In genomic region chr11:12611352-12611751, GRCh38 we compare ENCODE assay signal across 33 cellular contexts.
"Had no signal": no experiment of that assay in that cellular context is flagged by ENCODE, and none has a peak within 500 bp of the region (broad histone marks: within the 10 kb centered on the region; RNA-seq: fewer than 3 reads in every experiment).

No MANE protein-coding gene starts in this region.

- H3K4me1 ChIP-seq: adrenal gland, body of pancreas, breast epithelium had no signal

- H3K36me3 ChIP-seq: adrenal gland, brain microvascular endothelial cell, breast epithelium had no signal

- DNase-seq: activated B cell treated with CpG ODN at 0.5 μM for 24 hours; activated CD4-positive, alpha-beta memory T cell treated with anti-CD3 and anti-CD28 coated beads for 36 hours; activated CD4-positive, alpha-beta T cell treated with anti-CD3 and anti-CD28 coated beads for 4 hours; activated CD4-positive, alpha-beta T cell treated with anti-CD3 and anti-CD28 coated beads, Interleukin-2, amount 10 ng/mL, durations not matched to agents 24 days and 14 days; activated CD4-positive, alpha-beta T cell treated with anti-CD3 and anti-CD28 coated beads, Interleukin-2, amount 50 U/mL, for 1 hour; activated CD4-positive, alpha-beta T cell treated with anti-CD3 and anti-CD28 coated beads, Interleukin-2, amount 50 U/mL, for 4 hours; activated CD4-positive, CD25-positive, alpha-beta regulatory T cell treated with anti-CD3 and anti-CD28 coated beads, Interleukin-2, amount 50 U/mL, for 72 hours; activated CD8-positive, alpha-beta memory T cell treated with anti-CD3 and anti-CD28 coated beads, Interleukin-2, amount 50 U/mL, for 4 hours; activated CD8-positive, alpha-beta T cell treated with anti-CD3 and anti-CD28 coated beads for 36 hours; activated effector memory CD4-positive, alpha-beta T cell treated with anti-CD3 and anti-CD28 coated beads, Interleukin-2, amount 50 U/mL, for 16 hours; activated gamma-delta T cell treated with Interleukin-2 at 50 U/mL for 16 hours; activated naive CD4-positive, alpha-beta T cell; activated naive CD4-positive, alpha-beta T cell treated with anti-CD3 and anti-CD28 coated beads for 36 hours; activated naive CD4-positive, alpha-beta T cell treated with anti-CD3 and anti-CD28 coated beads, Interleukin-2, amount 50 U/mL, for 16 hours; activated naive CD8-positive, alpha-beta T cell treated with anti-CD3 and anti-CD28 coated beads for 36 hours; activated T-cell treated with anti-CD3 and anti-CD28 coated beads for 4 hours; activated T-cell treated with anti-CD3 and anti-CD28 coated beads, Interleukin-2, amount 50 U/mL, for 1 hour; activated T-cell treated with anti-CD3 and anti-CD28 coated beads, Interleukin-2, amount 50 U/mL, for 4 hours; activated T-cell treated with anti-CD3 and anti-CD28 coated beads, Interleukin-2, amount 50 U/mL, for 72 hours; adrenal gland; amniotic stem cell; aorta; body of pancreas; brain microvascular endothelial cell; central memory CD4-positive, alpha-beta T cell; T-helper 2 cell; T-helper 9 cell had no signal

- FAIRE-seq: astrocyte, TTC549 had no signal

- ATAC-seq: activated CD8-positive, alpha-beta T cell treated with anti-CD3 and anti-CD28 coated beads for 36 hours; activated naive CD4-positive, alpha-beta T cell treated with anti-CD3 and anti-CD28 coated beads, Interleukin-2, amount 50 U/mL, for 72 hours; activated T-cell treated with anti-CD3 and anti-CD28 coated beads, Interleukin-2, amount 50 U/mL, for 4 hours; activated T-cell treated with anti-CD3 and anti-CD28 coated beads, Interleukin-2, amount 50 U/mL, for 72 hours; activated T-helper 17 cell treated with anti-CD3 and anti-CD28 coated beads, Interleukin-2, amount 50 U/mL, for 72 hours; body of pancreas had no signal

- H3K4me3 ChIP-seq: adrenal gland, body of pancreas, breast epithelium had no signal

- H3K27me3 ChIP-seq: adrenal gland, body of pancreas, brain microvascular endothelial cell, breast epithelium had no signal

- H3K27ac ChIP-seq: adrenal gland, body of pancreas, brain microvascular endothelial cell, breast epithelium, VCaP had no signal

- H3K9me3 ChIP-seq: adrenal gland had no signal
